Comparison of ENCODE assay signal across 6 cellular contexts in the genomic region with DNA sequence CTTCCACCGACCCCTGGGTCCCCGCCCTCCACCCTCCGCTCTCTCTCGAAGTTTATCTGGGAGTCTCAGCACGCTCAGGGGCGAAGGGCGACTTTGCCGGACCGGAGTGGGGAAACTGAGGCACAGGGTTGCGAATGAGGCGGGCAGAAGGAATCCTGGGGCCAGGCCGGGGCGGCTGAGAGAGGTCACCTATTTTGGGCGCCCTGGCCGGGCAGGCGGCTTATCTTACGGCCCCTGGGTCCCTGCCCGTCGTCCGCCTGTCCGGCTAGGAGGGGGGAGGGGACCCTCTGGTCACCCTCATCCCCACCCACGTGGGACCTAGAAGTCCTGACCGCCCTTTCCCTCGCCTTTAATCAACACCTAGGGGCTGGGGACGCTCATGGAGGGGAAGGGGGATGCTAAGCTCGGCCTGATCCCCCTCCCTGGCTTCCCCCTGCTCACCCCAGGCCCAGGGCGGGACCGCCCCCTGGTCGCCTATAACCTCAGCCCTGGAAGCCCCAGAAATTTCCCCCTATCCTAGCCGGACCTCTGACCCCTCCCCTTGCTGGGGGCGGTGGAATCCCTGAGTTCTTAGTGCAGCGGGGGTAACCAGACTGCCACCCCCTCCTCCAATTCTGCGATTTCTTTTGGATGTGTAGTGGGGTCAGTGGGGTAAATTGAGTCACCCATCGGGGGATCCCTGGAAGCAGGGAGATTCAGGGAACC. TPM values are rescaled to one million over a fixed set of nuclear protein-coding genes. Genes with fewer than 3 reads are reported as not detected.
A peak's percentile ranks its signal among the peaks of the same experiment; 100 is the strongest.
DNase-seq lines count a peak whose midpoint lies in the region; ATAC-seq lines count a peak whose summit lies in the region.

No MANE protein-coding gene starts in this region.

- H3K4me1 ChIP-seq in ES-I3 (ENCODE audit: insufficient read depth, low read length) = peaks cover 31% of the 10 kb centered on the region
- H3K4me1 ChIP-seq in thymus (ENCODE audit: control insufficient read depth, insufficient read depth, low read length) = peaks cover 21% of the 10 kb centered on the region

- H3K36me3 Mint-ChIP-seq in T-helper 17 cell (ENCODE audit: low read depth) = no peaks in the 10 kb centered on the region

- H3K4me3 ChIP-seq in thymus (ENCODE audit: low read length) = peak overlapping the region; percentile 57

- WGBS in thymus = under 1% methylated on average over 34 of the region's 34 CpGs

- H3K4me1 Mint-ChIP-seq in T-helper 17 cell = peaks cover 40% of the 10 kb centered on the region

- H3K27ac Mint-ChIP-seq in T-helper 17 cell = peak overlapping the region; percentile 97

- H3K9me3 ChIP-seq in ES-I3 (ENCODE audit: control insufficient read depth, insufficient read depth, low read length) (no peaks in the 10 kb centered on the region), T-helper 17 cell (ENCODE audit: control insufficient read depth, low read length, poor library complexity, severe bottlenecking) (no peaks in the 10 kb centered on the region), thymus (ENCODE audit: control insufficient read depth) (no peaks in the 10 kb centered on the region)

- H3K27me3 ChIP-seq in thymus (ENCODE audit: control insufficient read depth, insufficient read depth) = peaks cover 29% of the 10 kb centered on the region

- DNase-seq in T-helper 17 cell (peak in 2 of 3 donors; percentile 20 to 25), left ventricle myocardium superior (peak; percentile 73), T1000 (lab: John Stamatoyannopoulos, UW) (no peak)

- no peaks in the 10 kb centered on the region for H3K27me3 Mint-ChIP-seq in T-helper 17 cell

- H3K4me3 Mint-ChIP-seq in T-helper 17 cell = peak overlapping the region; percentile 96

- peak overlapping the region; percentile 88 for H3K9ac ChIP-seq in ES-I3 (ENCODE audit: low read depth, low read length)

- H3K36me3 ChIP-seq in ES-I3 (ENCODE audit: insufficient read depth, low read length) = peaks cover 7% of the 10 kb centered on the region; the same call in 1 of the 2 replicates
- H3K36me3 ChIP-seq in thymus (ENCODE audit: control insufficient read depth, insufficient read depth) = no peaks in the 10 kb centered on the region

- no peak for ATAC-seq in T-helper 17 cell
- ATAC-seq in left ventricle myocardium superior = peak; percentile 2
- no peak for ATAC-seq in GM18858 (IDR thresholded peaks at IDR 0.05; ENCODE audit: unreplicated experiment)

- intact Hi-C loops in left ventricle myocardium superior (cut with micrococcal nuclease) = no loop called here

- peak overlapping the region; percentile 64 for H3K27ac ChIP-seq in thymus (ENCODE audit: low read depth)

RNA-seq across cellular contexts. Expression of a gene that starts 0.6 kb away (rescaled TPM):
- 1 to 10 TPM in 1 of 2 donors, under 1 TPM in 1; 0.92 to 3.3 TPM for total RNA-seq in T-helper 17 cell
- 151 TPM for total RNA-seq in left ventricle myocardium superior
- polyA plus RNA-seq in thymus = 52.2 TPM

RNA-seq across cellular contexts. Expression of a gene that starts 2.7 kb away (rescaled TPM):
- total RNA-seq in T-helper 17 cell (10 to 100 TPM; 53.4 to 55.5 TPM), left ventricle myocardium superior (28.1 TPM)
- 106 TPM for polyA plus RNA-seq in thymus

RNA-seq across cellular contexts. Expression of a gene that starts 19.6 kb away (rescaled TPM):
- total RNA-seq in T-helper 17 cell (under 1 TPM in 1 of 2 donors, not detected in 1; 0.35 TPM), left ventricle myocardium superior (398 TPM)
- 311 TPM for polyA plus RNA-seq in thymus

RNA-seq across cellular contexts. Expression of a gene that starts 27.2 kb away (rescaled TPM):
- total RNA-seq in T-helper 17 cell = 10 to 100 TPM; 43.8 to 50.3 TPM
- total RNA-seq in left ventricle myocardium superior = 0.15 TPM
- 18.8 TPM for polyA plus RNA-seq in thymus

RNA-seq across cellular contexts. Expression of a gene that starts 32.5 kb away (rescaled TPM):
- total RNA-seq in T-helper 17 cell (10 to 100 TPM; 83.0 to 92.0 TPM), left ventricle myocardium superior (2.6 TPM)
- 42.2 TPM for polyA plus RNA-seq in thymus

Comparison
In these comparisons a context has a peak if more than half of its experiments do, and no peak if none do; other contexts are left out.
1. RNA of a gene that starts 0.6 kb away (total RNA-seq): 151 TPM in left ventricle myocardium superior (single experiment); 0.92 to 3.3 TPM in T-helper 17 cell; every median in the first group is over 10 times any median in the second.
2. RNA of a gene that starts 19.6 kb away (total RNA-seq): 398 TPM in left ventricle myocardium superior (single experiment); 0.35 TPM in T-helper 17 cell; every median in the first group is over 100 times any median in the second.